ENCODE assay signal across 32 cellular contexts in genomic region chr1:26197301-26197700, GRCh38. TPM values are rescaled to one million over a fixed set of nuclear protein-coding genes. Genes with fewer than 3 reads are reported as not detected.
"Had no signal": no experiment of that assay in that cellular context is flagged by ENCODE, and none has a peak within 500 bp of the region (broad histone marks: within the 10 kb centered on the region; RNA-seq: fewer than 3 reads in every experiment).

No MANE protein-coding gene starts in this region.

- H3K27ac ChIP-seq: colonic mucosa, epithelial cell of prostate, esophagus squamous epithelium, gastrocnemius medialis, heart right ventricle, left lung, lower lobe of right lung had no signal

- H3K27me3 ChIP-seq: colonic mucosa, gastrocnemius medialis, left lung had no signal

- H3K4me1 ChIP-seq: colonic mucosa, gastrocnemius medialis had no signal

- DNase-seq: colonic mucosa; cortex of kidney; effector CD8-positive, alpha-beta T cell; effector memory CD8-positive, alpha-beta T cell; endodermal cell; erythroblast; esophagus squamous epithelium; foreskin fibroblast; foreskin melanocyte; gastrocnemius medialis; glutamatergic neuron; head of caudate nucleus; heart right ventricle; hippocampal formation; left cardiac atrium; left lung; left ventricle myocardium superior; lower lobe of right lung; mesenchymal stem cell; midbrain had no signal

- H3K36me3 ChIP-seq: colonic mucosa, esophagus squamous epithelium, gastrocnemius medialis, heart right ventricle, left lung, lower lobe of right lung had no signal

- ATAC-seq: effector memory CD8-positive, alpha-beta T cell; esophagus mucosa; gastrocnemius medialis; heart right ventricle; left cardiac atrium; left lung; left ventricle myocardium superior; lower lobe of right lung had no signal

- FAIRE-seq: endometrium, islet of Langerhans, keratinocyte had no signal

- H3K4me3 ChIP-seq: colonic mucosa, esophagus squamous epithelium, gastrocnemius medialis, heart right ventricle, left lung, lower lobe of right lung had no signal

- H3K9me3 ChIP-seq: colonic mucosa, esophagus squamous epithelium, gastrocnemius medialis, heart right ventricle, left lung, lower lobe of right lung had no signal

RNA-seq across cellular contexts. Expression of gene CATSPER4, which starts 6.9 kb away (rescaled TPM):
- total RNA-seq: colonic mucosa, dermis microvascular lymphatic vessel endothelial cell, esophagus mucosa, esophagus squamous epithelium, gastrocnemius medialis, glomerular endothelial cell, heart right ventricle, left cardiac atrium, left lung, left ventricle myocardium superior, lower leg skin, lower lobe of right lung, lung microvascular endothelial cell, mononuclear cell, mucosa of gallbladder had no signal
- polyA plus RNA-seq: heart right ventricle had no signal

RNA-seq across cellular contexts. Expression of gene CNKSR1, which starts 20.0 kb away (rescaled TPM):
- total RNA-seq: dermis microvascular lymphatic vessel endothelial cell, glomerular endothelial cell, lung microvascular endothelial cell had no signal

RNA-seq across cellular contexts. Expression of gene ZNF593OS, which starts 25.7 kb away (rescaled TPM):
- total RNA-seq: colonic mucosa, dermis microvascular lymphatic vessel endothelial cell, endodermal cell, esophagus squamous epithelium, glomerular endothelial cell, heart right ventricle, kidney epithelial cell, left cardiac atrium, left lung, left ventricle myocardium superior, lower leg skin, lower lobe of right lung, lung microvascular endothelial cell, mononuclear cell had no signal
- polyA plus RNA-seq: keratinocyte had no signal

RNA-seq across cellular contexts. Expression of gene C1orf232, which starts 28.5 kb away (rescaled TPM):
- total RNA-seq: colonic mucosa, dermis microvascular lymphatic vessel endothelial cell, endodermal cell, esophagus mucosa, esophagus squamous epithelium, gastrocnemius medialis, glomerular endothelial cell, heart right ventricle, kidney epithelial cell, left cardiac atrium, left lung, left ventricle myocardium superior, lower leg skin, lower lobe of right lung, lung microvascular endothelial cell, mononuclear cell, mucosa of gallbladder had no signal
- polyA plus RNA-seq: heart right ventricle, keratinocyte had no signal
